In the genomic region with DNA sequence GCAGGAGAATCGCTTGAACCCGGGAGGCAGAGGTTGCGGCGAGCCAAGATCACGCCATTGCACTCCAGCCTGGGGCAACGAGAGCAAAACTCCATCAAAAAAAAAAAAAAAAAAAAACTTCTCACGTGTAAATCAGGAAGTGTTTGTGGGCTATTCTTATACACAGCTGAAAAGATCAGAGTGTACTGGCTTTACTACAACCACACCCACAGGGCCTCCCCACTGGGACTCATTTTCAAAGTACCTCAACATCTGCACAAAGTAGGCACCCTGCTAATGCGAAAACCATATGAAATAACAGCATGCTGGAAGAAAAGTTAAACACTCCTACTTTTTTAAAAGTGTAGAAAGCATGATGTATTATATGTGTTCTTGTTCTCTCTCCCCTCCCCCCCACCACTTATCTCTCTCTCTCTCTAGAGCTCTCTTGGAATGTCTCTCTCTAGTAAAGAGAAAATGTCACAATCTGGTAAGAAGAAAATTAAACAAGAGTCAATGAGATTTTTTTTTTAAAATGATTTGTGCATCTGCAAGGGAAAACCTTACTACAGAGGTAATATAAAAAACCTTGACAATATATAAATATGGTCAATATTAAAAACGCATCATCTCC, we compare ENCODE assay signal across 15 cellular contexts. TPM values are rescaled to one million over a fixed set of nuclear protein-coding genes. Genes with fewer than 3 reads are reported as not detected.
DNase-seq lines count a peak whose midpoint lies in the region; TF ChIP-seq lines count a peak whose summit lies in the region.
"Had no signal": no experiment of that assay in that cellular context is flagged by ENCODE, and none has a peak within 500 bp of the region (broad histone marks: within the 10 kb centered on the region; RNA-seq: fewer than 3 reads in every experiment).

No MANE protein-coding gene starts in this region.

- no peak overlapping the region for H2BK12ac ChIP-seq in mesenchymal stem cell (ENCODE audit: low read length in 2 of 2)

- H3K27ac ChIP-seq in coronary artery: peak overlapping the region; percentile 49 to 71
- no peak overlapping the region for H3K27ac ChIP-seq in mesenchymal stem cell (ENCODE audit: low read length, poor library complexity, severe bottlenecking)
- peak overlapping the region in 3 of 4 donors; percentile 23 to 63 (median 37) for H3K27ac ChIP-seq in transverse colon

- H3K23ac ChIP-seq in mesenchymal stem cell (ENCODE audit: low read length in 2 of 2): no peak overlapping the region

- intact Hi-C loops in transverse colon (cut with DNase I; ENCODE audit: low total_unique reads): no loop called here

- no peaks in the 10 kb centered on the region for H3K9me3 Mint-ChIP-seq in activated naive CD4-positive, alpha-beta T cell treated with anti-CD3 and anti-CD28 coated beads, Interleukin-2, amount 10 ng/mL, durations not matched to agents 7 days and 5 days
- H3K9me3 Mint-ChIP-seq in type B pancreatic cell: no peaks in the 10 kb centered on the region
- H3K9me3 Mint-ChIP-seq: activated B cell treated with CpG ODN at 0.5 μM for 24 hours; effector memory CD8-positive, alpha-beta T cell had no signal

- H3K4me1 ChIP-seq in mesenchymal stem cell (ENCODE audit: control insufficient read depth, insufficient read depth, low read depth, low read length) (peaks cover 3% of the 10 kb centered on the region), transverse colon (peaks cover 0 to 27% (median 6%) of the 10 kb centered on the region in 4 donors)

- no peak overlapping the region for H2AFZ ChIP-seq in mesenchymal stem cell (ENCODE audit: low read depth, low read length)

- WGBS in mesenchymal stem cell: 0% methylated on average over 1 of the region's 9 CpGs
- WGBS in transverse colon (ENCODE audit: low coverage in 1 of 2), 2 donors: 60 to 71% methylated on average over 9 of the region's 9 CpGs

- H2BK5ac ChIP-seq in mesenchymal stem cell (ENCODE audit: low read depth, low read length, poor library complexity, severe bottlenecking): no peak overlapping the region

- no peak for TF ChIP-seq POLR2A in transverse colon (IDR thresholded peaks at IDR 0.05)

- peaks cover 9% of the 10 kb centered on the region for H3K27me3 Mint-ChIP-seq in activated naive CD4-positive, alpha-beta T cell treated with anti-CD3 and anti-CD28 coated beads, Interleukin-2, amount 10 ng/mL, durations not matched to agents 7 days and 5 days
- no peaks in the 10 kb centered on the region for H3K27me3 Mint-ChIP-seq in type B pancreatic cell

- no peak for TF ChIP-seq EP300 in transverse colon (IDR thresholded peaks at IDR 0.05; ENCODE audit: low read depth)

- no peak overlapping the region for H4K8ac ChIP-seq in mesenchymal stem cell (ENCODE audit: low read length)

- no peak overlapping the region for H4K91ac ChIP-seq in mesenchymal stem cell (ENCODE audit: low read length)

- peaks cover 17% of the 10 kb centered on the region for H3K4me1 Mint-ChIP-seq in activated naive CD4-positive, alpha-beta T cell treated with anti-CD3 and anti-CD28 coated beads, Interleukin-2, amount 10 ng/mL, durations not matched to agents 7 days and 5 days
- H3K4me1 Mint-ChIP-seq in type B pancreatic cell (ENCODE audit: unreplicated experiment): peaks cover 18% of the 10 kb centered on the region

- no peak overlapping the region for H3K18ac ChIP-seq in mesenchymal stem cell (ENCODE audit: low read depth in 1 of 2, low read length in 2 of 2)

- DNase-seq in activated naive CD4-positive, alpha-beta T cell treated with anti-CD3 and anti-CD28 coated beads, Interleukin-2, amount 10 ng/mL, durations not matched to agents 7 days and 5 days: peak; percentile 42
- DNase-seq in activated naive CD4-positive, alpha-beta T cell (lab: John Stamatoyannopoulos, UW): no peak
- DNase-seq in coronary artery (ENCODE audit: low spot score) (no peak), mesenchymal stem cell (peak; percentile 37), transverse colon (peak; percentile 34), type B pancreatic cell (ENCODE audit: extremely low spot score, unreplicated experiment) (no peak), NCI-H1694 treated with DMSO at 0.1 percent for 48 hours (lab: John Stamatoyannopoulos, UW) (no peak), AG08395 (ENCODE audit: low spot score) (no peak)
- DNase-seq: ACHN; activated B cell treated with CpG ODN at 0.5 μM for 24 hours; aorta; DMS 273 treated with DMSO at 0.1 percent for 48 hours; effector memory CD8-positive, alpha-beta T cell; MG63; NCI-H2171 treated with DMSO at 0.1 percent for 48 hours had no signal

- TF ChIP-seq CTCF in coronary artery (IDR thresholded peaks at IDR 0.05): no peak
- TF ChIP-seq CTCF in transverse colon (IDR thresholded peaks at IDR 0.05): no peak
- no peak for TF ChIP-seq CTCF in type B pancreatic cell (conservative IDR thresholded peaks at IDR 0.05)

- no peaks in the 10 kb centered on the region for H3K9me3 ChIP-seq in mesenchymal stem cell (ENCODE audit: control insufficient read depth, low read length)
- H3K9me3 ChIP-seq in transverse colon: no peaks in the 10 kb centered on the region
- H3K9me3 ChIP-seq: MG63 had no signal

- H3K14ac ChIP-seq in mesenchymal stem cell (ENCODE audit: low read length in 2 of 2): no peak overlapping the region

- in situ Hi-C loops in transverse colon (cut with MboI; ENCODE audit: low pct_ligation_motif_present in 1 of 4, low pct_unique_long_range_greater_than_20kb in 1 of 4, low sequenced_read_pairs in 3 of 4): no loop called here

- no peak overlapping the region for H3K4me3 Mint-ChIP-seq in activated naive CD4-positive, alpha-beta T cell treated with anti-CD3 and anti-CD28 coated beads, Interleukin-2, amount 10 ng/mL, durations not matched to agents 7 days and 5 days
- no peak overlapping the region for H3K4me3 Mint-ChIP-seq in type B pancreatic cell
- H3K4me3 Mint-ChIP-seq: activated B cell treated with CpG ODN at 0.5 μM for 24 hours; effector memory CD8-positive, alpha-beta T cell had no signal

- H3K27me3 ChIP-seq in mesenchymal stem cell (ENCODE audit: control insufficient read depth in 1 of 2, insufficient read depth in 1 of 2, low read length in 2 of 2) (no peaks in the 10 kb centered on the region), transverse colon (no peaks in the 10 kb centered on the region)
- H3K27me3 ChIP-seq: MG63 had no signal

- H3K4ac ChIP-seq in mesenchymal stem cell (ENCODE audit: low read depth in 1 of 2, low read length in 2 of 2): no peak overlapping the region

- no peak overlapping the region for H3K9ac ChIP-seq in mesenchymal stem cell (ENCODE audit: low read length)

- no peak overlapping the region for H2AK5ac ChIP-seq in mesenchymal stem cell (ENCODE audit: low read length, severe bottlenecking)

- no peak overlapping the region for H2BK120ac ChIP-seq in mesenchymal stem cell (ENCODE audit: low read depth, low read length)

- H3K4me3 ChIP-seq in coronary artery: peak overlapping the region; percentile 26
- no peak overlapping the region for H3K4me3 ChIP-seq in mesenchymal stem cell (ENCODE audit: insufficient read depth in 1 of 2, low read depth in 1 of 2, low read length in 2 of 2)
- no peak overlapping the region for H3K4me3 ChIP-seq in transverse colon
- H3K4me3 ChIP-seq: MG63 had no signal

- H3K27ac Mint-ChIP-seq in activated naive CD4-positive, alpha-beta T cell treated with anti-CD3 and anti-CD28 coated beads, Interleukin-2, amount 10 ng/mL, durations not matched to agents 7 days and 5 days: no peak overlapping the region
- no peak overlapping the region for H3K27ac Mint-ChIP-seq in type B pancreatic cell
- H3K27ac Mint-ChIP-seq: activated B cell treated with CpG ODN at 0.5 μM for 24 hours; effector memory CD8-positive, alpha-beta T cell had no signal

- peaks cover 14% of the 10 kb centered on the region for H3K79me1 ChIP-seq in mesenchymal stem cell (replicated peaks; ENCODE audit: low read length, poor library complexity, severe bottlenecking)

- CTCF ChIA-PET in activated naive CD4-positive, alpha-beta T cell treated with anti-CD3 and anti-CD28 coated beads, Interleukin-2, amount 10 ng/mL, durations not matched to agents 7 days and 5 days (lab: Charles Lee): interaction anchor here (1.2 kb wide), 1 partner anchor 30 kb away, joined by 3 read pairs; no protein-coding TSS in a partner anchor

- H3K36me3 ChIP-seq in mesenchymal stem cell (ENCODE audit: control insufficient read depth in 1 of 2, insufficient read depth in 2 of 2, low read depth in 1 of 2, low read length in 2 of 2): peaks cover 0 to 21% of the 10 kb centered on the region in 2 experiments
- H3K36me3 ChIP-seq in transverse colon: no peaks in the 10 kb centered on the region
- H3K36me3 ChIP-seq: MG63 had no signal

- H3K36me3 Mint-ChIP-seq in activated naive CD4-positive, alpha-beta T cell treated with anti-CD3 and anti-CD28 coated beads, Interleukin-2, amount 10 ng/mL, durations not matched to agents 7 days and 5 days: no peaks in the 10 kb centered on the region
- no peaks in the 10 kb centered on the region for H3K36me3 Mint-ChIP-seq in type B pancreatic cell

- H3K4me2 ChIP-seq in mesenchymal stem cell (ENCODE audit: low read length, poor library complexity, severe bottlenecking): no peak overlapping the region

- H2BK15ac ChIP-seq in mesenchymal stem cell (ENCODE audit: low read depth, poor library complexity, severe bottlenecking): no peak overlapping the region

RNA-seq across cellular contexts. Expression of a gene that starts 11.1 kb away (rescaled TPM):
- 56.0 TPM for polyA plus RNA-seq in mesenchymal stem cell (2013, experiment 1 of 2)
- polyA plus RNA-seq in mesenchymal stem cell (2013, experiment 2 of 2): 52.3 TPM
- total RNA-seq in transverse colon (10 to 100 TPM; 19.5 to 90.5 (median 40.8) TPM), type B pancreatic cell (ENCODE audit: low replicate concordance) (31.0 and 36.4 TPM in 2 replicates)

Comparison
In these comparisons a context has a peak if more than half of its experiments do, and no peak if none do; other contexts are left out.
1. DNase-seq: peak in activated naive CD4-positive, alpha-beta T cell treated with anti-CD3 and anti-CD28 coated beads, Interleukin-2, amount 10 ng/mL, durations not matched to agents 7 days and 5 days (single experiment), mesenchymal stem cell (single experiment) and transverse colon (single experiment); none in activated naive CD4-positive, alpha-beta T cell (0 of 4), coronary artery (single experiment), type B pancreatic cell (single experiment), NCI-H1694 treated with DMSO at 0.1 percent for 48 hours (single experiment) and AG08395 (single experiment).